Comparison of ENCODE assay signal across 1 cellular context in the genomic region with DNA sequence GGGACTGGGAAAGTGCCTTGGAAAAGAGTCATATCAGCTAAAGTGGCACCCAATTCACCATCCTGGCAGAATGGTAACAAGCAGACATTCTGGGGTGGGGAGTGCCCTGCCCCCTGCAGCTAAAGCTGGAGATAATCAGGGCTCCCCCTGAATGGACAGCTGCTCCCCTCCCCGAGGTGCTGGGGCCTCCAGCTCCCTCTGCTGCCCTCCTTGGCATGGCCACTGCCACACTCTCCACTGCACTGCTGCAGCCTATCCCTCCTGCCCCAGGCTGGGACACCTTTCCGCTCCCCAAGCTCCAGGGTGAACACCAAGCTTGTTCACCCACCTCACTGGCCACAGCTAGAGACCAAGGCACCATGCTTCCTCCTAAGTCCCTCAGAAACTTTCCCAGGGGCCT.
TF ChIP-seq lines count a peak whose summit lies in the region.

No MANE protein-coding gene starts in this region.

TF ChIP-seq in HepG2, 621 proteins besides CTCF, POLR2A, EP300 and RAD21 (continued from another document):
- TF ChIP-seq, protein P1, sequence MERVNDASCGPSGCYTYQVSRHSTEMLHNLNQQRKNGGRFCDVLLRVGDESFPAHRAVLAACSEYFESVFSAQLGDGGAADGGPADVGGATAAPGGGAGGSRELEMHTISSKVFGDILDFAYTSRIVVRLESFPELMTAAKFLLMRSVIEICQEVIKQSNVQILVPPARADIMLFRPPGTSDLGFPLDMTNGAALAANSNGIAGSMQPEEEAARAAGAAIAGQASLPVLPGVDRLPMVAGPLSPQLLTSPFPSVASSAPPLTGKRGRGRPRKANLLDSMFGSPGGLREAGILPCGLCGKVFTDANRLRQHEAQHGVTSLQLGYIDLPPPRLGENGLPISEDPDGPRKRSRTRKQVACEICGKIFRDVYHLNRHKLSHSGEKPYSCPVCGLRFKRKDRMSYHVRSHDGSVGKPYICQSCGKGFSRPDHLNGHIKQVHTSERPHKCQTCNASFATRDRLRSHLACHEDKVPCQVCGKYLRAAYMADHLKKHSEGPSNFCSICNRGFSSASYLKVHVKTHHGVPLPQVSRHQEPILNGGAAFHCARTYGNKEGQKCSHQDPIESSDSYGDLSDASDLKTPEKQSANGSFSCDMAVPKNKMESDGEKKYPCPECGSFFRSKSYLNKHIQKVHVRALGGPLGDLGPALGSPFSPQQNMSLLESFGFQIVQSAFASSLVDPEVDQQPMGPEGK (CRISPR knock-in tag; IDR thresholded peaks at IDR 0.05) = peak; percentile 41
- TF ChIP-seq ZNF569 (CRISPR knock-in tag; IDR thresholded peaks at IDR 0.05; ENCODE audit: borderline replicate concordance) (no peak), IRF2 (CRISPR knock-in tag; IDR thresholded peaks at IDR 0.05) (0 out of 2 replicates have a peak, but pooled peaks have one; percentile 21)
